Comparison of ENCODE assay signal across 8 cellular contexts in genomic region chr2:79219383-79219988, GRCh38. TPM values are rescaled to one million over a fixed set of nuclear protein-coding genes. Genes with fewer than 3 reads are reported as not detected.
DNase-seq lines count a peak whose midpoint lies in the region; ATAC-seq, FAIRE-seq and TF ChIP-seq lines count a peak whose summit lies in the region.

No MANE protein-coding gene starts in this region.

- TF ChIP-seq CTCF in AG09309 (IDR thresholded peaks at IDR 0.05; ENCODE audit: control insufficient read depth, insufficient read depth, low read depth, low read length, missing control alignments): peak; percentile 68
- TF ChIP-seq CTCF in astrocyte (IDR thresholded peaks at IDR 0.05; ENCODE audit: insufficient read depth, low read depth, low read length): peak; percentile 66
- TF ChIP-seq CTCF in kidney epithelial cell (IDR thresholded peaks at IDR 0.05; ENCODE audit: insufficient read depth, low read length, poor library complexity, severe bottlenecking): peak; percentile 79

- H3K9ac ChIP-seq in astrocyte (ENCODE audit: low read length): no peak overlapping the region

- H3K4me1 ChIP-seq in astrocyte (ENCODE audit: insufficient read depth, low read length): no peaks in the 10 kb centered on the region

- H3K79me2 ChIP-seq in astrocyte (ENCODE audit: insufficient read depth, low read length): no peaks in the 10 kb centered on the region

- no peak overlapping the region for H2AFZ ChIP-seq in astrocyte (ENCODE audit: low read depth, low read length)

- peaks cover 5% of the 10 kb centered on the region for H3K9me3 Mint-ChIP-seq in astrocyte (ENCODE audit: unreplicated experiment)
- no peaks in the 10 kb centered on the region for H3K9me3 Mint-ChIP-seq in activated T-helper 1 cell treated with anti-CD3 and anti-CD28 coated beads, Interleukin-12 subunit alpha, Interleukin-12 subunit beta, Interleukin-2, Interleukin-4 antibody, amounts not matched to agents 30 ng/mL and 10 ng/mL and 1 ng/mL, durations not matched to agents 14 hours and 24 hours and 36 hours

- no peak overlapping the region for H3K27ac Mint-ChIP-seq in astrocyte (ENCODE audit: unreplicated experiment)
- H3K27ac Mint-ChIP-seq in activated T-helper 1 cell treated with anti-CD3 and anti-CD28 coated beads, Interleukin-12 subunit alpha, Interleukin-12 subunit beta, Interleukin-2, Interleukin-4 antibody, amounts not matched to agents 30 ng/mL and 10 ng/mL and 1 ng/mL, durations not matched to agents 14 hours and 24 hours and 36 hours: no peak overlapping the region

- intact Hi-C loops in activated T-helper 1 cell treated with anti-CD3 and anti-CD28 coated beads, Interleukin-12 subunit alpha, Interleukin-12 subunit beta, Interleukin-2, Interleukin-4 antibody, amounts not matched to agents 30 ng/mL and 10 ng/mL and 1 ng/mL, durations not matched to agents 14 hours and 24 hours and 36 hours (cut with micrococcal nuclease): no loop called here

- no peaks in the 10 kb centered on the region for H3K27me3 Mint-ChIP-seq in astrocyte (ENCODE audit: low read depth, unreplicated experiment)
- no peaks in the 10 kb centered on the region for H3K27me3 Mint-ChIP-seq in activated T-helper 1 cell treated with anti-CD3 and anti-CD28 coated beads, Interleukin-12 subunit alpha, Interleukin-12 subunit beta, Interleukin-2, Interleukin-4 antibody, amounts not matched to agents 30 ng/mL and 10 ng/mL and 1 ng/mL, durations not matched to agents 14 hours and 24 hours and 36 hours (ENCODE audit: insufficient read depth)

- no peak overlapping the region for H3K4me3 Mint-ChIP-seq in astrocyte (ENCODE audit: unreplicated experiment)
- no peak overlapping the region for H3K4me3 Mint-ChIP-seq in activated T-helper 1 cell treated with anti-CD3 and anti-CD28 coated beads, Interleukin-12 subunit alpha, Interleukin-12 subunit beta, Interleukin-2, Interleukin-4 antibody, amounts not matched to agents 30 ng/mL and 10 ng/mL and 1 ng/mL, durations not matched to agents 14 hours and 24 hours and 36 hours

- H3K4me3 ChIP-seq in AG09309 (ENCODE audit: control insufficient read depth, low read depth, low read length): no peak overlapping the region
- H3K4me3 ChIP-seq in astrocyte (ENCODE audit: insufficient read depth, low read depth, low read length): no peak overlapping the region
- H3K4me3 ChIP-seq in kidney epithelial cell (ENCODE audit: low read depth, low read length): no peak overlapping the region

- peak; percentile 55 for FAIRE-seq in G401.6 (lab: Jason Lieb, UNC)
- no peak for FAIRE-seq in astrocyte (lab: Jason Lieb, UNC)

- no peak overlapping the region for H3K4me2 ChIP-seq in astrocyte (ENCODE audit: low read length)

- no peak overlapping the region for H3K27ac ChIP-seq in astrocyte (ENCODE audit: low read depth, low read length)

- H3K36me3 ChIP-seq in astrocyte (ENCODE audit: insufficient read depth, low read length) (no peaks in the 10 kb centered on the region), kidney epithelial cell (ENCODE audit: control insufficient read depth, insufficient read depth, low read length) (no peaks in the 10 kb centered on the region)

- H3K36me3 Mint-ChIP-seq in astrocyte (ENCODE audit: low read depth, unreplicated experiment): no peaks in the 10 kb centered on the region
- no peaks in the 10 kb centered on the region for H3K36me3 Mint-ChIP-seq in activated T-helper 1 cell treated with anti-CD3 and anti-CD28 coated beads, Interleukin-12 subunit alpha, Interleukin-12 subunit beta, Interleukin-2, Interleukin-4 antibody, amounts not matched to agents 30 ng/mL and 10 ng/mL and 1 ng/mL, durations not matched to agents 14 hours and 24 hours and 36 hours (ENCODE audit: low read depth)

- ATAC-seq in HG02642 (IDR thresholded peaks at IDR 0.05; ENCODE audit: poor library complexity, unreplicated experiment): peak; percentile 80

- H3K4me1 Mint-ChIP-seq in astrocyte (ENCODE audit: low read depth, unreplicated experiment): no peaks in the 10 kb centered on the region
- no peaks in the 10 kb centered on the region for H3K4me1 Mint-ChIP-seq in activated T-helper 1 cell treated with anti-CD3 and anti-CD28 coated beads, Interleukin-12 subunit alpha, Interleukin-12 subunit beta, Interleukin-2, Interleukin-4 antibody, amounts not matched to agents 30 ng/mL and 10 ng/mL and 1 ng/mL, durations not matched to agents 14 hours and 24 hours and 36 hours (ENCODE audit: low read depth)

- H3K9me3 ChIP-seq in astrocyte (ENCODE audit: insufficient read depth, low read depth, low read length): no peaks in the 10 kb centered on the region

- H3K27me3 ChIP-seq in astrocyte (ENCODE audit: insufficient read depth, low read length) (no peaks in the 10 kb centered on the region), kidney epithelial cell (ENCODE audit: control insufficient read depth, insufficient read depth, low read length) (no peaks in the 10 kb centered on the region)

- H4K20me1 ChIP-seq in astrocyte (ENCODE audit: insufficient read depth, low read length): no peaks in the 10 kb centered on the region

- DNase-seq in AG09309 (ENCODE audit: low read depth) (peak; percentile 8), NCI-H2171 (lab: John Stamatoyannopoulos, UW) (peak; percentile 9), astrocyte (ENCODE audit: low read depth) (peak; percentile 5), kidney epithelial cell (ENCODE audit: low read depth) (peak; percentile 26)
- DNase-seq in activated T-helper 1 cell treated with anti-CD3 and anti-CD28 coated beads, Interleukin-12 subunit alpha, Interleukin-12 subunit beta, Interleukin-2, Interleukin-4 antibody, amounts not matched to agents 30 ng/mL and 10 ng/mL and 1 ng/mL, durations not matched to agents 14 hours and 24 hours and 36 hours (ENCODE audit: low spot score): no peak
- no peak for DNase-seq in stimulated activated naive CD4-positive, alpha-beta T cell treated with Interleukin-2 at 50 U/mL for 16 hours (lab: John Stamatoyannopoulos, UW)

RNA-seq across cellular contexts. Expression of gene REG3A, which starts 59.9 kb away (rescaled TPM):
- not detected in 2 replicates for total RNA-seq in astrocyte
- not detected in 2 replicates for total RNA-seq in kidney epithelial cell
- not detected in 2 replicates for total RNA-seq in activated T-helper 1 cell treated with anti-CD3 and anti-CD28 coated beads, Interleukin-12 subunit alpha, Interleukin-12 subunit beta, Interleukin-2, Interleukin-4 antibody, amounts not matched to agents 30 ng/mL and 10 ng/mL and 1 ng/mL, durations not matched to agents 14 hours and 24 hours and 36 hours

Comparison
In these comparisons a context has a peak if more than half of its experiments do, and no peak if none do; other contexts are left out.
1. DNase-seq: peak in AG09309 (single experiment), NCI-H2171 (single experiment), astrocyte (single experiment) and kidney epithelial cell (single experiment); none in activated T-helper 1 cell treated with anti-CD3 and anti-CD28 coated beads, Interleukin-12 subunit alpha, Interleukin-12 subunit beta, Interleukin-2, Interleukin-4 antibody, amounts not matched to agents 30 ng/mL and 10 ng/mL and 1 ng/mL, durations not matched to agents 14 hours and 24 hours and 36 hours (single experiment) and stimulated activated naive CD4-positive, alpha-beta T cell treated with Interleukin-2 at 50 U/mL for 16 hours (single experiment).
2. Peak in every context shown above with its lines, with median percentiles within 50 percentile points of each other: CTCF ChIP-seq.